ENCODE assay signal across 1 cellular context in the genomic region with DNA sequence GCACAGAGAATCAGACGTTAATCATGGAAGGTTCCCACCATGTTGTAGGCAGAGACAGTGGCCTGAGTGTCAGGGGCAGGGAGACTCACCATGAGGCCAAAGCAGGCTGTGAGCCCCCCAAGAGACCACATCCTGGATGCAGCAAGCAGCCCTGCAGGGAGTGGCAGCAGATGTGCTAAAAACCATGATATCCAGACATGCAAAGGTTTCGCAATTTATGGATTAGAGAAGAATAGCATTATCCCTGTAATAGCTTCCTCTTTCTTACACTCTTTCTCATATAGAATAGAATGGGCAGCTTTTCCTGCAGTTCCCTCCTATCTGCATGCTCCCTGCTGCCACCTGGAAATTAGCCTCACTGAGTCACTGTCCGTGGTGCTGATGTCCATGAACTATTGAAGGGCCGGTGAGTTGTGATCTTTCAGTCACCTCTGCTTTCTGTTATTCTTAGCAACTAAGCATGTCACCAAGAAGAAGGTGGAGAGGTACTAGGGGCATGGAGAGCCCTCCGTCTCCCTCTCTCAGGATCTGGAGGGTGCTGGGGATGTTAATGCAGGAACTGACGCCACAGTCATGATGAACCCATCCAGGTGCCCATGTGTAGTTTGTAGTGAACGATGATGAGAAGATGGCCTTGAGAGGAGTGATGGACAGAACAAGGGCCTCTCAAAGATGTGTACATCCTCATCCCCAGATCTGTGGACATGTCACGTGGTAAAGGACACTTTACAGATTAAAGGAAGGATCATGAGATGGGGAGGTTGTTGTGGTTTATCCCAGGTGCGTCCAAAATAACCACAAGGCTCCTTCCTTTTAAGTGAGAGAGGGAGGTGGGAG.
TF ChIP-seq lines count a peak whose summit lies in the region.

No MANE protein-coding gene starts in this region.

TF ChIP-seq in GM23338, 12 proteins besides CTCF, POLR2A, EP300 and RAD21 (continued from another document):
- TF ChIP-seq, protein P1, sequence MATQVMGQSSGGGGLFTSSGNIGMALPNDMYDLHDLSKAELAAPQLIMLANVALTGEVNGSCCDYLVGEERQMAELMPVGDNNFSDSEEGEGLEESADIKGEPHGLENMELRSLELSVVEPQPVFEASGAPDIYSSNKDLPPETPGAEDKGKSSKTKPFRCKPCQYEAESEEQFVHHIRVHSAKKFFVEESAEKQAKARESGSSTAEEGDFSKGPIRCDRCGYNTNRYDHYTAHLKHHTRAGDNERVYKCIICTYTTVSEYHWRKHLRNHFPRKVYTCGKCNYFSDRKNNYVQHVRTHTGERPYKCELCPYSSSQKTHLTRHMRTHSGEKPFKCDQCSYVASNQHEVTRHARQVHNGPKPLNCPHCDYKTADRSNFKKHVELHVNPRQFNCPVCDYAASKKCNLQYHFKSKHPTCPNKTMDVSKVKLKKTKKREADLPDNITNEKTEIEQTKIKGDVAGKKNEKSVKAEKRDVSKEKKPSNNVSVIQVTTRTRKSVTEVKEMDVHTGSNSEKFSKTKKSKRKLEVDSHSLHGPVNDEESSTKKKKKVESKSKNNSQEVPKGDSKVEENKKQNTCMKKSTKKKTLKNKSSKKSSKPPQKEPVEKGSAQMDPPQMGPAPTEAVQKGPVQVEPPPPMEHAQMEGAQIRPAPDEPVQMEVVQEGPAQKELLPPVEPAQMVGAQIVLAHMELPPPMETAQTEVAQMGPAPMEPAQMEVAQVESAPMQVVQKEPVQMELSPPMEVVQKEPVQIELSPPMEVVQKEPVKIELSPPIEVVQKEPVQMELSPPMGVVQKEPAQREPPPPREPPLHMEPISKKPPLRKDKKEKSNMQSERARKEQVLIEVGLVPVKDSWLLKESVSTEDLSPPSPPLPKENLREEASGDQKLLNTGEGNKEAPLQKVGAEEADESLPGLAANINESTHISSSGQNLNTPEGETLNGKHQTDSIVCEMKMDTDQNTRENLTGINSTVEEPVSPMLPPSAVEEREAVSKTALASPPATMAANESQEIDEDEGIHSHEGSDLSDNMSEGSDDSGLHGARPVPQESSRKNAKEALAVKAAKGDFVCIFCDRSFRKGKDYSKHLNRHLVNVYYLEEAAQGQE (IDR thresholded peaks at IDR 0.05; ENCODE audit: unreplicated experiment): peak; percentile 85
